ENCODE assay signal across 8 cellular contexts in the genomic region with DNA sequence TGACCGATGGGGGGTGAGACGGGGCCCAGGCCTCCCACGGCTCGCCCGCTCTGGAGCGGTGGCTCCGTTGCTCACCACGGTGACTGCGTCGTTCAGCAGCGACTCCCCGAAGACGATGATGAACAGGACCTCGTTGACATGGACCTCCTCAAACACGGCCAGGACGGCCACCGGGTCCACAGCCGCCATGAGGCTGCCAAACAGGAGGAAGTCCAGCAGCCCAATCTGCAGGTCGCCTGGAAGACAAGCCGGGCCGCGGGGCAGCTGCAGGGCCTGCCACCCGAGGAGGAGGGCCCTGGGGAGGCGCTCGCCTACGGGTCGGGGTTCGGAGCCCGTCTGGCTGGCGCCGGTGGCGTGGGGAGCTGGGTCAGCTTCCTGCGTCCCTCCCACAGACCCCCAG.
"Had no signal": no experiment of that assay in that cellular context is flagged by ENCODE, and none has a peak within 500 bp of the region (broad histone marks: within the 10 kb centered on the region; RNA-seq: fewer than 3 reads in every experiment).

No MANE protein-coding gene starts in this region.

- H3K4me3 ChIP-seq: GM12878 had no signal

- FAIRE-seq: G401.6, GM12878, GM12891, GM12892, GM18507, GM19239 had no signal

- DNase-seq: GDM1, GF-D8 had no signal
